Comparison of ENCODE assay signal across 11 cellular contexts in genomic region chr21:42120056-42120903, GRCh38.
DNase-seq lines count a peak whose midpoint lies in the region; ATAC-seq and TF ChIP-seq lines count a peak whose summit lies in the region.
"Had no signal": no experiment of that assay in that cellular context is flagged by ENCODE, and none has a peak within 500 bp of the region (broad histone marks: within the 10 kb centered on the region; RNA-seq: fewer than 3 reads in every experiment).

No MANE protein-coding gene starts in this region.

- no peaks in the 10 kb centered on the region for H4K20me1 ChIP-seq in DND-41 (ENCODE audit: insufficient read depth, low read length)

- intact Hi-C loops in head of caudate nucleus (cut with DNase I): no loop called here

- H3K27ac ChIP-seq in DND-41 (ENCODE audit: low read length): peak overlapping the region; percentile 69
- H3K27ac ChIP-seq: heart left ventricle had no signal

- H3K79me2 ChIP-seq in DND-41 (ENCODE audit: insufficient read depth, low read length): no peaks in the 10 kb centered on the region

- no peaks in the 10 kb centered on the region for H3K9me3 ChIP-seq in DND-41 (ENCODE audit: insufficient read depth, low read length, severe bottlenecking)
- H3K9me3 ChIP-seq: heart left ventricle had no signal

- H3K4me2 ChIP-seq in DND-41 (ENCODE audit: insufficient read depth, low read length): peak overlapping the region; percentile 49

- no peaks in the 10 kb centered on the region for H3K36me3 ChIP-seq in DND-41 (ENCODE audit: insufficient read depth, low read length)
- H3K36me3 ChIP-seq: heart left ventricle had no signal

- 0 out of 4 replicates have a peak overlapping the region, but pooled peaks of 1 of the 2 experiments have one; percentile 2 for H3K4me3 ChIP-seq in DND-41 (ENCODE audit: low read depth in 1 of 2, low read length in 2 of 2)
- H3K4me3 ChIP-seq: heart left ventricle had no signal

- peak; percentile 53 for DNase-seq in DND-41
- peak; percentile 68 for DNase-seq in HuH-7.5 (ENCODE audit: low spot score)
- DNase-seq in NCI-H510A treated with DMSO at 0.1 percent for 48 hours (lab: John Stamatoyannopoulos, UW): peak; percentile 97
- DNase-seq in head of caudate nucleus: peak in 41 of 42 donors; percentile 29 to 84 (median 64)
- DNase-seq in stimulated activated CD4-positive, alpha-beta T cell treated with anti-CD3 and anti-CD28 coated beads, Interleukin-4, amount 100 ng/mL, for 24 hours: no peak
- DNase-seq in NCI-H2227 treated with DMSO at 0.1 percent for 48 hours (lab: John Stamatoyannopoulos, UW): no peak
- DNase-seq: activated CD4-positive, alpha-beta T cell treated with anti-CD3 and anti-CD28 coated beads, Interleukin-2, amount 10 ng/mL, durations not matched to agents 7 days and 5 days; KG1 had no signal

- H3K4me1 ChIP-seq in DND-41 (ENCODE audit: insufficient read depth, low read length): peaks cover 91% of the 10 kb centered on the region

- H3K27me3 ChIP-seq in DND-41 (ENCODE audit: insufficient read depth, low read length, poor library complexity): no peaks in the 10 kb centered on the region

- ATAC-seq in DND-41 (ENCODE audit: insufficient read depth, low read depth) (no peak), HG02642 (IDR thresholded peaks at IDR 0.05; ENCODE audit: poor library complexity, unreplicated experiment) (no peak), HG03457 (IDR thresholded peaks at IDR 0.05; ENCODE audit: unreplicated experiment) (no peak)
- ATAC-seq: heart left ventricle had no signal

- H2AFZ ChIP-seq in DND-41 (ENCODE audit: low read depth, low read length): no peak overlapping the region

- no peak for TF ChIP-seq CTCF in DND-41 (IDR thresholded peaks at IDR 0.05; ENCODE audit: borderline replicate concordance, extremely low read depth, low read length, poor library complexity, severe bottlenecking)

- H3K9ac ChIP-seq in DND-41 (ENCODE audit: low read depth, low read length): peak overlapping the region; percentile 32

Comparison
In these comparisons a context has a peak if more than half of its experiments do, and no peak if none do; other contexts are left out.
1. DNase-seq: peak in DND-41 (single experiment), HuH-7.5 (single experiment), NCI-H510A treated with DMSO at 0.1 percent for 48 hours (single experiment) and head of caudate nucleus (41 of 42); none in stimulated activated CD4-positive, alpha-beta T cell treated with anti-CD3 and anti-CD28 coated beads, Interleukin-4, amount 100 ng/mL, for 24 hours (single experiment) and NCI-H2227 treated with DMSO at 0.1 percent for 48 hours (single experiment).